ENCODE assay signal across 9 cellular contexts in the genomic region with DNA sequence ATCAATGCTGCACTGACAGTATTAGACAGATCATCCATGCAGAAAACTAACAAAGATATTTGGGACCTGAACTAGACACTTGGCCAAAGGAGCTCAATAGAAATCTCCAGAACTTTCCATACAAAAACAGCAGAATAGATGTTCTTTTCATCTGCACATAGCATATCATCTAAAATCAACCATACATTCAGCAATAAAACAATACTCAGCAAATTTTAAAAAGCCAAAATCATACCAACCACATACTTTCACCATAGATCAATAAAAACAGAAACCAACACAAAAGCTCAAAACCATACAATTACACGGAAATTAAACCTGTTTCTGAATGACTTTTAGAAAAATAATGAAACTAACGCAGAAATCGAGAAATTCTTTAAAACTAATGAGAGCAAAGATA.
"Had no signal": no experiment of that assay in that cellular context is flagged by ENCODE, and none has a peak within 500 bp of the region (broad histone marks: within the 10 kb centered on the region; RNA-seq: fewer than 3 reads in every experiment).

No MANE protein-coding gene starts in this region.

- ATAC-seq: GM23338, HCT116 had no signal

- FAIRE-seq: H1, HTR-8/SVneo had no signal

- DNase-seq: H7, HFFc6, KBM-7 had no signal

- H3K4me1 ChIP-seq: HAP-1 had no signal

- H3K4me2 ChIP-seq: GM23338, KMS-11 had no signal

- H3K9me3 ChIP-seq: HAP-1 had no signal

- H3K9ac ChIP-seq: KMS-11 had no signal

- H2AFZ ChIP-seq: GM23338 had no signal

- H3K4me3 ChIP-seq: GM23338, HAP-1 had no signal

- H3K36me3 ChIP-seq: HAP-1 had no signal

- H3K27ac ChIP-seq: KMS-11 had no signal
